In the genomic region with DNA sequence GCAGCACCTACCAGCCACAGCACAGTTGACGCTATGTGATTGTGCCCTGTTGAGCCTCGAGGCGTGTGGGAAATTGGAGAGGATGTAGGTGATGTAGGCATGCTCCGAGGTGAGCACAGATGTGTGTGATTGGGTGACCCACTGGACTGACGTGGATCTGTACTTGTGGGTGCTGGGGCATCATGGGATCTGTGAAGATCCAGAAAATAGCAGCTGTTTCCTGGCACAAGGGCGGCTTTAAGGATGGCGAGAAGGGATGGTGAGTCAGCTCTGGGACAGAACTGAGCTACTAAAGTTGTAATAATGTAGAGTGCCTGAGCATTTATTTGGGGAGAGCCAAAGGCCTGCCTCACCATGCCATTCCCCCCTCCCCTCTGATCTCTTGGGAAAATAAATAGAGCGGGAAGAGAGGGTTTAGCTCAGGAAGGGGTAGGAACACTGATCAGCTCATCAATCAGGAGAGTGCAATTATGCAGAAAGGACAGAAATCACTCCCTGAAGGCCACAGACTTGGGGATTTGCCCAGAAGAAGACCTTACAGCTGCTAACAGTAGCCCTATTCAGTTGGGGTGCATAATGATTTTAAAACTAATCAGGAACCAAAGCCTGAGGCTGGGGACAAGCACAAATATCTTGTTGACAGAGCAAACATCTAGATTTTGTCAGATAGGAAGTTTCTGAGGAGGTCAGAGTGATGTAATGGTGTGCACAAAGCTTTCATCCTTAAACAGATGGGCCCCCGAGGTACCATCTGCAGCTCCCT, we compare ENCODE assay signal across 9 cellular contexts. TPM values are rescaled to one million over a fixed set of nuclear protein-coding genes. Genes with fewer than 3 reads are reported as not detected.
DNase-seq lines count a peak whose midpoint lies in the region; ATAC-seq and TF ChIP-seq lines count a peak whose summit lies in the region.
"Had no signal": no experiment of that assay in that cellular context is flagged by ENCODE, and none has a peak within 500 bp of the region (broad histone marks: within the 10 kb centered on the region; RNA-seq: fewer than 3 reads in every experiment).

No MANE protein-coding gene starts in this region.

- CTCF ChIA-PET in AG04450 (lab: Charles Lee): interaction anchor here (0.5 to 1.0 kb wide), 3 partner anchors 9 to 380 kb away, joined by 3 to 7 read pairs (median 6); no protein-coding TSS in a partner anchor
- CTCF ChIA-PET in Calu3 (lab: Charles Lee): no interaction called here

- no peaks in the 10 kb centered on the region for H3K36me3 Mint-ChIP-seq in Calu3 (ENCODE audit: insufficient read depth, unreplicated experiment)

- peaks cover 34% of the 10 kb centered on the region for H3K4me1 Mint-ChIP-seq in Calu3 (ENCODE audit: low read depth, unreplicated experiment)

- ATAC-seq in HG03520 (IDR thresholded peaks at IDR 0.05; ENCODE audit: unreplicated experiment) (no peak), GM21576 (IDR thresholded peaks at IDR 0.05; ENCODE audit: unreplicated experiment) (no peak)

- no peaks in the 10 kb centered on the region for H3K27me3 ChIP-seq in AG04450 (ENCODE audit: control insufficient read depth, insufficient read depth, low read length)

- DNase-seq in AG04450 (ENCODE audit: low read depth, low spot score) (no peak), NAMALWA (ENCODE audit: low spot score) (peak; percentile 28), caudate nucleus (lab: John Stamatoyannopoulos, UW) (peak in 20 of 61 donors; percentile 6 to 69 (median 24)), midbrain (lab: John Stamatoyannopoulos, UW) (peak; percentile 54), Calu3 (no peak), ecto neural progenitor cell (ENCODE audit: low spot score) (no peak)
- DNase-seq: DMS79 treated with DMSO at 0.1 percent for 48 hours had no signal

- intact Hi-C loops in Calu3 (cut with micrococcal nuclease; ENCODE audit: unreplicated experiment): no loop called here

- BruUV-seq in Calu3 (replicated peaks; lab: Mats Ljungman, UMichigan): no TSS peak

- H3K27ac Mint-ChIP-seq in Calu3 (ENCODE audit: unreplicated experiment): no peak overlapping the region

- TF ChIP-seq CTCF in AG04450 (IDR thresholded peaks at IDR 0.05; ENCODE audit: low read depth, low read length): no peak
- TF ChIP-seq CTCF in Calu3 (IDR thresholded peaks at IDR 0.05; ENCODE audit: unreplicated experiment): no peak

- no peak overlapping the region for H3K4me3 ChIP-seq in AG04450 (ENCODE audit: low read depth, low read length)

- peak overlapping the region; percentile 63 for H3K27ac ChIP-seq in AG04450 (ENCODE audit: low read depth, low read length)
- H3K27ac ChIP-seq in caudate nucleus (ENCODE audit: low read depth, low read length): peak overlapping the region; percentile 60

- H3K4me3 Mint-ChIP-seq in Calu3 (ENCODE audit: low read depth, unreplicated experiment): no peak overlapping the region

- POLR2A ChIA-PET in AG04450 (lab: Yijun Ruan, JAX): interaction anchor here (0.8 kb wide), 1 partner anchor 13 kb away, joined by 3 read pairs; no protein-coding TSS in a partner anchor

- H3K27me3 Mint-ChIP-seq in Calu3 (ENCODE audit: unreplicated experiment): no peaks in the 10 kb centered on the region

- no peaks in the 10 kb centered on the region for H3K9me3 Mint-ChIP-seq in Calu3 (ENCODE audit: low read depth, unreplicated experiment)

- peaks cover 2% of the 10 kb centered on the region; the same call in 1 of the 2 replicates for H3K9me3 ChIP-seq in AG04450 (ENCODE audit: control insufficient read depth, insufficient read depth, low read length)

RNA-seq across cellular contexts. Expression of a gene that starts 30.2 kb away (rescaled TPM):
- 24.9 and 28.0 TPM in 2 replicates for polyA plus RNA-seq in AG04450 (2011; rRNA removed)
- polyA minus RNA-seq in AG04450 (2011; rRNA and poly(A)+ RNA removed): 65.8 and 70.7 TPM in 2 replicates
- total RNA-seq in Calu3 (2022): 41.2 and 43.3 TPM in 2 replicates

Comparison
In these comparisons a context has a peak if more than half of its experiments do, and no peak if none do; other contexts are left out.
1. DNase-seq: peak in NAMALWA (single experiment) and midbrain (single experiment); none in AG04450 (single experiment), Calu3 (single experiment) and ecto neural progenitor cell (single experiment).